ENCODE assay signal across 17 cellular contexts in the genomic region with DNA sequence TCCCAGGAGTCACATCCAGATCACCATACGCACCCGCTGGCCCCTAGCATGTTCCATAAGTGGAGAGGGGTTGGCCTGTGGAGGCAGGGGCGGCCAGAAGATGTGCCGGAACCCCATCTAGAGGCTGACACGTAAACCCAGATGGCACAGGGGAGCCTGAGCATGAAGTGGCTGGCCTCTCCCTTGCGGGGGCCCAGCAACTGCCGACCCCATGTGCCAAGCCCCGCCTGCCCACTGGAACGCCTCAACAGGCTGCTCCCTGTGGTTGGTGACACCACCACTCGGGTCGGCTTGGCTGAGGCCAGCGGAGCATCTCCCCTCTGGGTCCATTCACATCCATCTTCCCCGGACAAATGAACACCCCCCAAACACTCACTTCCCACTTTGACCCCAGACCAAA. TPM values are rescaled to one million over a fixed set of nuclear protein-coding genes. Genes with fewer than 3 reads are reported as not detected.
"Had no signal": no experiment of that assay in that cellular context is flagged by ENCODE, and none has a peak within 500 bp of the region (broad histone marks: within the 10 kb centered on the region; RNA-seq: fewer than 3 reads in every experiment).

No MANE protein-coding gene starts in this region.

- H3K36me3 Mint-ChIP-seq: immature natural killer cell; natural killer cell treated with Interleukin-12 subunit alpha and Interleukin-12 subunit beta and Interleukin-15 and Interleukin-18, amount 100 ng/mL, for 72 hours had no signal

- H3K4me3 ChIP-seq: ovary, SJCRH30, upper lobe of left lung had no signal

- H3K9me3 ChIP-seq: ovary, SJCRH30, upper lobe of left lung had no signal

- H3K36me3 ChIP-seq: ovary, SJCRH30 had no signal

- H3K4me1 Mint-ChIP-seq: activated CD4-positive, alpha-beta memory T cell treated with anti-CD3 and anti-CD28 coated beads, Interleukin-2, amount 10 ng/mL, durations not matched to agents 7 days and 5 days; immature natural killer cell had no signal

- H3K27ac ChIP-seq: ovary, SJCRH30 had no signal

- ATAC-seq: activated T-cell treated with anti-CD3 and anti-CD28 coated beads, Interleukin-2, amount 50 U/mL, for 72 hours; left cardiac atrium; natural killer cell treated with Interleukin-12 subunit alpha and Interleukin-12 subunit beta and Interleukin-15 and Interleukin-18, amount 100 ng/mL, for 72 hours had no signal

- H3K4me3 Mint-ChIP-seq: activated CD4-positive, alpha-beta memory T cell treated with anti-CD3 and anti-CD28 coated beads, Interleukin-2, amount 10 ng/mL, durations not matched to agents 7 days and 5 days; activated T-cell treated with anti-CD3 and anti-CD28 coated beads, Interleukin-2, amount 50 U/mL, for 72 hours; dendritic cell treated with granulocyte-macrophage colony-stimulating factor and Interleukin-4, amounts not matched to agents 40 ng/mL and 50 ng/mL, for 4 days; immature natural killer cell; natural killer cell treated with Interleukin-12 subunit alpha and Interleukin-12 subunit beta and Interleukin-15 and Interleukin-18, amount 100 ng/mL, for 72 hours had no signal

- DNase-seq: activated CD4-positive, alpha-beta memory T cell treated with anti-CD3 and anti-CD28 coated beads, Interleukin-2, amount 10 ng/mL, durations not matched to agents 7 days and 5 days; activated CD8-positive, alpha-beta memory T cell treated with anti-CD3 and anti-CD28 coated beads, Interleukin-2, amount 50 U/mL, for 4 hours; activated naive CD4-positive, alpha-beta T cell; activated T-cell treated with anti-CD3 and anti-CD28 coated beads, Interleukin-2, amount 50 U/mL, for 72 hours; central memory CD4-positive, alpha-beta T cell; erythroblast; immature natural killer cell; SJCRH30; stimulated activated CD4-positive, alpha-beta T cell treated with anti-CD3 and anti-CD28 coated beads, Interleukin-4, amount 100 ng/mL, for 4 hours; T-helper 9 cell; upper lobe of left lung had no signal

- H3K27me3 ChIP-seq: ovary, SJCRH30, upper lobe of left lung had no signal

- H3K27ac Mint-ChIP-seq: activated CD4-positive, alpha-beta memory T cell treated with anti-CD3 and anti-CD28 coated beads, Interleukin-2, amount 10 ng/mL, durations not matched to agents 7 days and 5 days; activated T-cell treated with anti-CD3 and anti-CD28 coated beads, Interleukin-2, amount 50 U/mL, for 72 hours; dendritic cell treated with granulocyte-macrophage colony-stimulating factor and Interleukin-4, amounts not matched to agents 40 ng/mL and 50 ng/mL, for 4 days; immature natural killer cell; natural killer cell treated with Interleukin-12 subunit alpha and Interleukin-12 subunit beta and Interleukin-15 and Interleukin-18, amount 100 ng/mL, for 72 hours had no signal

- H3K9me3 Mint-ChIP-seq: activated CD4-positive, alpha-beta memory T cell treated with anti-CD3 and anti-CD28 coated beads, Interleukin-2, amount 10 ng/mL, durations not matched to agents 7 days and 5 days; activated T-cell treated with anti-CD3 and anti-CD28 coated beads, Interleukin-2, amount 50 U/mL, for 72 hours; dendritic cell treated with granulocyte-macrophage colony-stimulating factor and Interleukin-4, amounts not matched to agents 40 ng/mL and 50 ng/mL, for 4 days; immature natural killer cell; natural killer cell treated with Interleukin-12 subunit alpha and Interleukin-12 subunit beta and Interleukin-15 and Interleukin-18, amount 100 ng/mL, for 72 hours had no signal

RNA-seq across cellular contexts. Expression of a gene that starts 9.5 kb away (rescaled TPM):
- total RNA-seq: activated CD4-positive, alpha-beta memory T cell treated with anti-CD3 and anti-CD28 coated beads, Interleukin-2, amount 10 ng/mL, durations not matched to agents 7 days and 5 days; natural killer cell treated with Interleukin-12 subunit alpha and Interleukin-12 subunit beta and Interleukin-15 and Interleukin-18, amount 100 ng/mL, for 72 hours had no signal
- polyA plus RNA-seq: immature natural killer cell had no signal

RNA-seq across cellular contexts. Expression of a gene that starts 23.2 kb away (rescaled TPM):
- total RNA-seq: activated CD4-positive, alpha-beta memory T cell treated with anti-CD3 and anti-CD28 coated beads, Interleukin-2, amount 10 ng/mL, durations not matched to agents 7 days and 5 days; activated T-cell treated with anti-CD3 and anti-CD28 coated beads, Interleukin-2, amount 50 U/mL, for 72 hours; natural killer cell treated with Interleukin-12 subunit alpha and Interleukin-12 subunit beta and Interleukin-15 and Interleukin-18, amount 100 ng/mL, for 72 hours; renal cortical epithelial cell; SJCRH30; skeletal muscle tissue had no signal
- polyA plus RNA-seq: immature natural killer cell, ovary had no signal

RNA-seq across cellular contexts. Expression of a gene that starts 35.0 kb away (rescaled TPM):
- total RNA-seq: activated CD4-positive, alpha-beta memory T cell treated with anti-CD3 and anti-CD28 coated beads, Interleukin-2, amount 10 ng/mL, durations not matched to agents 7 days and 5 days; activated T-cell treated with anti-CD3 and anti-CD28 coated beads, Interleukin-2, amount 50 U/mL, for 72 hours; left cardiac atrium; natural killer cell treated with Interleukin-12 subunit alpha and Interleukin-12 subunit beta and Interleukin-15 and Interleukin-18, amount 100 ng/mL, for 72 hours; renal cortical epithelial cell; SJCRH30; skeletal muscle tissue had no signal
- polyA plus RNA-seq: immature natural killer cell had no signal
